ENCODE assay signal across 1 cellular context in genomic region chr1:233625510-233625981, GRCh38.
TF ChIP-seq lines count a peak whose summit lies in the region.

No MANE protein-coding gene starts in this region.

TF ChIP-seq in GM12878, 131 proteins besides CTCF, POLR2A, EP300 and RAD21 (continued from another document):
- TF ChIP-seq PKNOX1 (IDR thresholded peaks at IDR 0.05) (no peak), BHLHE40 (IDR thresholded peaks at IDR 0.05; ENCODE audit: borderline replicate concordance in 1 of 2, low read depth in 2 of 2, low read length in 1 of 2) (no peak), IRF4 (IDR thresholded peaks at IDR 0.05; ENCODE audit: low read depth, low read length) (no peak), KAT2A (conservative IDR thresholded peaks at IDR 0.05; ENCODE audit: control insufficient read depth, low read depth, low read length) (no peak), BRCA1 (IDR thresholded peaks at IDR 0.05; ENCODE audit: low read depth, low read length) (no peak), HCFC1 (IDR thresholded peaks at IDR 0.05; ENCODE audit: low read length) (no peak), ZNF207 (IDR thresholded peaks at IDR 0.05; ENCODE audit: borderline replicate concordance) (no peak), LARP7 (IDR thresholded peaks at IDR 0.05) (no peak)
- TF ChIP-seq, protein P1, sequence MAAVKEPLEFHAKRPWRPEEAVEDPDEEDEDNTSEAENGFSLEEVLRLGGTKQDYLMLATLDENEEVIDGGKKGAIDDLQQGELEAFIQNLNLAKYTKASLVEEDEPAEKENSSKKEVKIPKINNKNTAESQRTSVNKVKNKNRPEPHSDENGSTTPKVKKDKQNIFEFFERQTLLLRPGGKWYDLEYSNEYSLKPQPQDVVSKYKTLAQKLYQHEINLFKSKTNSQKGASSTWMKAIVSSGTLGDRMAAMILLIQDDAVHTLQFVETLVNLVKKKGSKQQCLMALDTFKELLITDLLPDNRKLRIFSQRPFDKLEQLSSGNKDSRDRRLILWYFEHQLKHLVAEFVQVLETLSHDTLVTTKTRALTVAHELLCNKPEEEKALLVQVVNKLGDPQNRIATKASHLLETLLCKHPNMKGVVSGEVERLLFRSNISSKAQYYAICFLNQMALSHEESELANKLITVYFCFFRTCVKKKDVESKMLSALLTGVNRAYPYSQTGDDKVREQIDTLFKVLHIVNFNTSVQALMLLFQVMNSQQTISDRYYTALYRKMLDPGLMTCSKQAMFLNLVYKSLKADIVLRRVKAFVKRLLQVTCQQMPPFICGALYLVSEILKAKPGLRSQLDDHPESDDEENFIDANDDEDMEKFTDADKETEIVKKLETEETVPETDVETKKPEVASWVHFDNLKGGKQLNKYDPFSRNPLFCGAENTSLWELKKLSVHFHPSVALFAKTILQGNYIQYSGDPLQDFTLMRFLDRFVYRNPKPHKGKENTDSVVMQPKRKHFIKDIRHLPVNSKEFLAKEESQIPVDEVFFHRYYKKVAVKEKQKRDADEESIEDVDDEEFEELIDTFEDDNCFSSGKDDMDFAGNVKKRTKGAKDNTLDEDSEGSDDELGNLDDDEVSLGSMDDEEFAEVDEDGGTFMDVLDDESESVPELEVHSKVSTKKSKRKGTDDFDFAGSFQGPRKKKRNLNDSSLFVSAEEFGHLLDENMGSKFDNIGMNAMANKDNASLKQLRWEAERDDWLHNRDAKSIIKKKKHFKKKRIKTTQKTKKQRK (IDR thresholded peaks at IDR 0.05; ENCODE audit: low read depth, low read length), result no peak
- TF ChIP-seq, protein P2, sequence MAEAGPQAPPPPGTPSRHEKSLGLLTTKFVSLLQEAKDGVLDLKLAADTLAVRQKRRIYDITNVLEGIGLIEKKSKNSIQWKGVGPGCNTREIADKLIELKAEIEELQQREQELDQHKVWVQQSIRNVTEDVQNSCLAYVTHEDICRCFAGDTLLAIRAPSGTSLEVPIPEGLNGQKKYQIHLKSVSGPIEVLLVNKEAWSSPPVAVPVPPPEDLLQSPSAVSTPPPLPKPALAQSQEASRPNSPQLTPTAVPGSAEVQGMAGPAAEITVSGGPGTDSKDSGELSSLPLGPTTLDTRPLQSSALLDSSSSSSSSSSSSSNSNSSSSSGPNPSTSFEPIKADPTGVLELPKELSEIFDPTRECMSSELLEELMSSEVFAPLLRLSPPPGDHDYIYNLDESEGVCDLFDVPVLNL (IDR thresholded peaks at IDR 0.05; ENCODE audit: low read depth, low read length), result no peak
TF ChIP-seq in GM12878: peak in this region for 0.
